Comparison of ENCODE assay signal across 5 cellular contexts in the genomic region with DNA sequence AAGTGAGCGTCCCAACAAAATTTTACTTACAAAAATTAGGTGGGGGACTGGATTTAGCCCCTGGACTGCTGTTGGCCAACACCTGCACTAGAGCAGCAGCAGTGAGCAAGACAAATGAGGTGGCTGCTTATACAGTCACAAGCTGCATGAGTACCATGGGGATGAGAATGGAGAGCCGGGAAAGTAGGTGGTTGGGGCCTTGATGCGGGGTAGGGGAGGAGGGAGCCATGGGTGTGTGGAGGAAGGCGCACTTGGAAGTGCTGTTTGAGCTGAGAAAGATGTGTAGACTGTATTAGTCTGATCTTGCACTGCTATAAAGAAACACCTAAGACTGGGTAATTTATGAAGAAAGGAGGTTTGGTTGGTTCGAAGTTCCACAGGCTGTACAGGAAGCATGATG. TPM values are rescaled to one million over a fixed set of nuclear protein-coding genes. Genes with fewer than 3 reads are reported as not detected.
"Had no signal": no experiment of that assay in that cellular context is flagged by ENCODE, and none has a peak within 500 bp of the region (broad histone marks: within the 10 kb centered on the region; RNA-seq: fewer than 3 reads in every experiment).

No MANE protein-coding gene starts in this region.

RNA-seq across cellular contexts. Expression of a gene that starts 31.0 kb away (rescaled TPM):
- total RNA-seq: GM23248, H4, HepG2, HFFc6 had no signal
- polyA plus RNA-seq: GM23248, IgD-negative memory B cell had no signal
